In genomic region chr9:1599961-1600360, GRCh38 we compare ENCODE assay signal across 26 cellular contexts.
"Had no signal": no experiment of that assay in that cellular context is flagged by ENCODE, and none has a peak within 500 bp of the region (broad histone marks: within the 10 kb centered on the region; RNA-seq: fewer than 3 reads in every experiment).

No MANE protein-coding gene starts in this region.

- H3K27me3 ChIP-seq: neural progenitor cell, ovary, sigmoid colon, suprapubic skin, testis, tibial artery, transverse colon, upper lobe of left lung had no signal

- H3K4me3 ChIP-seq: neural progenitor cell, ovary, psoas muscle, right lobe of liver, sigmoid colon, suprapubic skin, testis, tibial artery, transverse colon, upper lobe of left lung had no signal

- H3K27ac ChIP-seq: neural progenitor cell, ovary, parathyroid adenoma, psoas muscle, right lobe of liver, sigmoid colon, suprapubic skin, testis, tibial artery, transverse colon, upper lobe of left lung had no signal

- H3K9me3 ChIP-seq: ovary, psoas muscle, right lobe of liver, sigmoid colon, suprapubic skin, testis, tibial artery, transverse colon, upper lobe of left lung had no signal

- H3K4me1 ChIP-seq: neural progenitor cell, parathyroid adenoma, psoas muscle, sigmoid colon, suprapubic skin, testis, tibial artery, transverse colon, upper lobe of left lung had no signal

- H3K36me3 ChIP-seq: neural progenitor cell, ovary, right lobe of liver, sigmoid colon, suprapubic skin, tibial artery, transverse colon, upper lobe of left lung had no signal

- DNase-seq: naive thymus-derived CD4-positive, alpha-beta T cell; natural killer cell; occipital lobe; ovary; posterior cingulate gyrus; psoas muscle; right cardiac atrium; right lobe of liver; sigmoid colon; small intestine; stimulated activated CD4-positive, alpha-beta T cell treated with anti-CD3 and anti-CD28 coated beads, Interleukin-15, amount 100 ng/mL, for 24 hours; stimulated activated CD4-positive, alpha-beta T cell treated with anti-CD3 and anti-CD28 coated beads, Interleukin-2, amount 100 ng/mL, for 24 hours; stimulated activated CD4-positive, alpha-beta T cell treated with anti-CD3 and anti-CD28 coated beads, Interleukin-2, amount 100 ng/mL, for 48 hours; stimulated activated CD4-positive, alpha-beta T cell treated with anti-CD3 and anti-CD28 coated beads, Interleukin-4, amount 100 ng/mL, for 24 hours; stimulated activated CD8-positive, alpha-beta memory T cell treated with anti-CD3 and anti-CD28 coated beads, Interleukin-4, amount 100 ng/mL, for 48 hours; stimulated activated naive CD4-positive, alpha-beta T cell; stimulated activated naive CD8-positive, alpha-beta T cell treated with anti-CD3 and anti-CD28 coated beads, Interleukin-15, amount 100 ng/mL, for 72 hours; stimulated activated naive CD8-positive, alpha-beta T cell treated with anti-CD3 and anti-CD28 coated beads, Interleukin-15, Interleukin-2, amounts not matched to agents 100 U/mL and 50 U/mL, for 24 hours; substantia nigra; testis; tibial artery; transverse colon; upper lobe of left lung had no signal
